18 cellular contexts compared by ENCODE assay signal in genomic region chr6:30194797-30195690, GRCh38. TPM values are rescaled to one million over a fixed set of nuclear protein-coding genes. Genes with fewer than 3 reads are reported as not detected.
A peak's percentile ranks its signal among the peaks of the same experiment; 100 is the strongest.
DNase-seq lines count a peak whose midpoint lies in the region; ATAC-seq, FAIRE-seq and TF ChIP-seq lines count a peak whose summit lies in the region.
"Had no signal": no experiment of that assay in that cellular context is flagged by ENCODE, and none has a peak within 500 bp of the region (broad histone marks: within the 10 kb centered on the region; RNA-seq: fewer than 3 reads in every experiment).

No MANE protein-coding gene starts in this region.

- H3K4me1 ChIP-seq in CD4-positive, CD25-positive, alpha-beta regulatory T cell (ENCODE audit: control insufficient read depth, insufficient read depth, low read length, poor library complexity, severe bottlenecking), result no peaks in the 10 kb centered on the region
- no peaks in the 10 kb centered on the region for H3K4me1 ChIP-seq in GM12878 (ENCODE audit: control insufficient read depth, insufficient read depth, low read length)
- H3K4me1 ChIP-seq: prostate gland, transverse colon had no signal

- POLR2A ChIA-PET in GM12878 (lab: Charles Lee), result interaction anchor here (0.9 kb wide), 1 partner anchor 18 kb away, joined by 5 read pairs; the partner anchor contains the start of gene TRIM26

- peaks cover 9% of the 10 kb centered on the region; the same call in 1 of the 2 replicates for H4K20me1 ChIP-seq in GM12878 (ENCODE audit: control insufficient read depth, insufficient read depth)

- no peak overlapping the region for H3K27ac ChIP-seq in CD4-positive, CD25-positive, alpha-beta regulatory T cell (ENCODE audit: insufficient read depth, low read length, poor library complexity, severe bottlenecking)
- no peak overlapping the region for H3K27ac ChIP-seq in GM12878 (ENCODE audit: control insufficient read depth, insufficient read depth)
- H3K27ac ChIP-seq: prostate gland, transverse colon had no signal

- RAD21 ChIA-PET in GM12878 (lab: Charles Lee; ENCODE audit: unreplicated experiment), result no interaction called here

- TF ChIP-seq EP300 in GM12878 (IDR thresholded peaks at IDR 0.05; ENCODE audit: borderline replicate concordance in 1 of 2, control insufficient read depth in 1 of 2, low read depth in 2 of 2, low read length in 2 of 2), result no peak

- SMC1A ChIA-PET in GM12878 (lab: Charles Lee; ENCODE audit: uncharacterized antibody, unreplicated experiment), result no interaction called here

- ATAC-seq in CD4-positive, CD25-positive, alpha-beta regulatory T cell (ENCODE audit: low read depth in 2 of 2), result no peak
- ATAC-seq in GM12878 (no peak; the same call in 1 of the 3 replicates), HG03457 (IDR thresholded peaks at IDR 0.05; ENCODE audit: unreplicated experiment) (no peak), GM19035 (IDR thresholded peaks at IDR 0.05; ENCODE audit: unreplicated experiment) (no peak)
- ATAC-seq: left colon; stimulated activated memory B cell treated with anti-CD40 and anti-IgM and Interleukin-4, amounts not matched to agents 10 μg/mL and 1 μg/mL and 100 μg/mL, for 72 hours had no signal

- in situ Hi-C loops in GM12878 (cut with MboI), result no loop called here

- peak overlapping the region in 2 of 3 donors; percentile 36 to 56 for H3K27ac Mint-ChIP-seq in CD4-positive, CD25-positive, alpha-beta regulatory T cell

- TF ChIP-seq CTCF in GM12878 (IDR thresholded peaks at IDR 0.05 in 2 of 3, conservative IDR thresholded peaks at IDR 0.05 in 1 of 3; ENCODE audit: control insufficient read depth in 2 of 3, extremely low read depth in 1 of 3, insufficient read depth in 1 of 3, low read depth in 3 of 3, low read length in 3 of 3), result no peak

- no peak overlapping the region for H3K4me3 ChIP-seq in CD4-positive, CD25-positive, alpha-beta regulatory T cell (ENCODE audit: low read depth, low read length)
- H3K4me3 ChIP-seq in GM12878, result no peak overlapping the region
- H3K4me3 ChIP-seq: prostate gland, transverse colon had no signal

- no peak for TF ChIP-seq RAD21 in GM12878 (IDR thresholded peaks at IDR 0.05; ENCODE audit: insufficient read depth, low read depth, low read length)

- H3K4me3 Mint-ChIP-seq in CD4-positive, CD25-positive, alpha-beta regulatory T cell, result no peak overlapping the region
- H3K4me3 Mint-ChIP-seq: stimulated activated memory B cell treated with anti-CD40 and anti-IgM and Interleukin-4, amounts not matched to agents 10 μg/mL and 1 μg/mL and 100 μg/mL, for 72 hours had no signal

- H2AFZ ChIP-seq in GM12878 (ENCODE audit: control insufficient read depth, low read depth, low read length), result no peak overlapping the region

- intact Hi-C loops in GM12878 (cut with micrococcal nuclease; ENCODE audit: unreplicated experiment), result no loop called here

- no peaks in the 10 kb centered on the region for H3K9me3 Mint-ChIP-seq in CD4-positive, CD25-positive, alpha-beta regulatory T cell
- H3K9me3 Mint-ChIP-seq: stimulated activated memory B cell treated with anti-CD40 and anti-IgM and Interleukin-4, amounts not matched to agents 10 μg/mL and 1 μg/mL and 100 μg/mL, for 72 hours had no signal

- TF ChIP-seq POLR2A in GM12878 (IDR thresholded peaks at IDR 0.05; ENCODE audit: low read depth, low read length), result no peak

- peaks cover 48% of the 10 kb centered on the region for H3K36me3 Mint-ChIP-seq in CD4-positive, CD25-positive, alpha-beta regulatory T cell

- no peaks in the 10 kb centered on the region for H3K9me3 ChIP-seq in CD4-positive, CD25-positive, alpha-beta regulatory T cell (ENCODE audit: control insufficient read depth in 2 of 2, low read length in 2 of 2)
- no peaks in the 10 kb centered on the region for H3K9me3 ChIP-seq in GM12878 (replicated peaks; ENCODE audit: control insufficient read depth, insufficient read depth, low read length)
- H3K9me3 ChIP-seq: prostate gland, transverse colon had no signal

- no peaks in the 10 kb centered on the region for H3K27me3 ChIP-seq in CD4-positive, CD25-positive, alpha-beta regulatory T cell (ENCODE audit: control insufficient read depth, insufficient read depth, low read length)
- no peaks in the 10 kb centered on the region for H3K27me3 ChIP-seq in GM12878 (replicated peaks in 1 of 2; ENCODE audit: control insufficient read depth in 2 of 2, insufficient read depth in 2 of 2, low read length in 1 of 2)
- H3K27me3 ChIP-seq: transverse colon had no signal

- peaks cover 0 to 15% (median 3%) of the 10 kb centered on the region in 4 donors for H3K4me1 Mint-ChIP-seq in CD4-positive, CD25-positive, alpha-beta regulatory T cell

- no peak overlapping the region for H3K4me2 ChIP-seq in GM12878 (ENCODE audit: control insufficient read depth, insufficient read depth)

- no peak overlapping the region for H3K9ac ChIP-seq in GM12878 (ENCODE audit: control insufficient read depth, insufficient read depth, low read length)

- no TSS peak for BruUV-seq in GM12878 (replicated peaks; lab: Mats Ljungman, UMichigan)

- H3K79me2 ChIP-seq in GM12878 (ENCODE audit: control insufficient read depth, insufficient read depth, low read length), result peaks cover under 1% of the 10 kb centered on the region

- peaks cover 90% of the 10 kb centered on the region for H3K36me3 ChIP-seq in CD4-positive, CD25-positive, alpha-beta regulatory T cell (ENCODE audit: control insufficient read depth, insufficient read depth, low read length)
- H3K36me3 ChIP-seq in GM12878 (ENCODE audit: control insufficient read depth in 2 of 2, insufficient read depth in 2 of 2, low read length in 1 of 2), result peaks cover 35 to 47% of the 10 kb centered on the region in 2 experiments

- H3K27me3 Mint-ChIP-seq in CD4-positive, CD25-positive, alpha-beta regulatory T cell, result no peaks in the 10 kb centered on the region
- H3K27me3 Mint-ChIP-seq: stimulated activated memory B cell treated with anti-CD40 and anti-IgM and Interleukin-4, amounts not matched to agents 10 μg/mL and 1 μg/mL and 100 μg/mL, for 72 hours had no signal

- no peak for DNase-seq in CD4-positive, CD25-positive, alpha-beta regulatory T cell
- DNase-seq in EL (peak; percentile 63), GM12878 (ENCODE audit: low read depth, low spot score) (no peak), myocyte (ENCODE audit: low read depth) (peak; percentile 59), SHP77 treated with DMSO at 0.1 percent for 48 hours (lab: John Stamatoyannopoulos, UW) (no peak)
- DNase-seq: activated naive CD4-positive, alpha-beta T cell treated with anti-CD3 and anti-CD28 coated beads, Interleukin-2, amount 50 U/mL, for 16 hours; C1 segment of cervical spinal cord; KBM-7; left colon; NCI-H2107; NCI-H748 treated with DMSO at 0.1 percent for 48 hours; RPMI8226; transverse colon had no signal

- FAIRE-seq in GM12878 (lab: Jason Lieb, UNC), result no peak

- CTCF ChIA-PET in GM12878 (lab: Yijun Ruan, JAX), result interaction anchor here (1.2 kb wide), 1 partner anchor 71 kb away, joined by 4 read pairs; no protein-coding TSS in a partner anchor

- WGBS in GM12878 (ENCODE audit: insufficient coverage, insufficient replicate concordance, low lambda C conversion rate, missing lambda C conversion rate), result 97% methylated on average over 8 of the region's 8 CpGs

RNA-seq across cellular contexts. Expression of gene TRIM26, which starts 18.2 kb away (rescaled TPM):
- total RNA-seq in CD4-positive, CD25-positive, alpha-beta regulatory T cell, result 75.1 TPM
- polyA plus RNA-seq in CD4-positive, CD25-positive, alpha-beta regulatory T cell, result 10 to 100 TPM; 43.3 to 55.1 (median 49.7) TPM
- total RNA-seq in GM12878 (2013; cell fraction: nucleolus; rRNA removed), result 43.0 and 46.6 TPM in 2 replicates
- total RNA-seq in GM12878 (2014; rRNA removed) (62.4 and 73.5 TPM in 2 replicates), GM12878 (2014; rRNA removed; fragmentation: Illumina TruSeq; extraction: Trizol) (39.2 and 43.9 TPM in 2 replicates), GM12878 (2021) (76.4 and 79.6 TPM in 2 replicates), myocyte (13.7 and 22.4 TPM in 2 replicates)
- polyA plus RNA-seq in GM12878 (2011; ENCODE audit: low read depth), result 39.1 TPM
- polyA plus RNA-seq in GM12878 (2011; rRNA removed) (35.6 and 57.3 TPM in 2 replicates), GM12878 (2014; fragmentation: Illumina TruSeq; extraction: Trizol) (57.6 and 72.4 TPM in 2 replicates), GM12878 (2014; fragmentation: Nextera tagmentation; extraction: Ambion mirVana) (10 to 100 TPM; 13.1 to 18.2 TPM), GM12878 (2014; rRNA removed) (56.5 and 67.5 TPM in 2 replicates), GM12878 (2016; fragmentation: Nextera tagmentation; extraction: Ambion mirVana) (10 to 100 TPM; 69.9 to 75.3 TPM)
- 58.1 and 59.0 TPM in 2 replicates for polyA plus RNA-seq in GM12878 (2011; cell fraction: cytosol; rRNA removed)
- polyA plus RNA-seq in GM12878 (2011; cell fraction: nucleus; rRNA removed), result 62.3 and 84.6 TPM in 2 replicates
- 35.8 and 51.5 TPM in 2 replicates for polyA plus RNA-seq in GM12878 (2012)
- 45.0 and 62.8 TPM in 2 replicates for polyA minus RNA-seq in GM12878 (2011; rRNA and poly(A)+ RNA removed)
- 17.9 and 27.3 TPM in 2 replicates for polyA minus RNA-seq in GM12878 (2011; cell fraction: cytosol; rRNA and poly(A)+ RNA removed)
- 15.7 and 26.6 TPM in 2 replicates for polyA minus RNA-seq in GM12878 (2011; cell fraction: nucleus; rRNA and poly(A)+ RNA removed)
- 26.9 TPM for polyA plus RNA-seq in myocyte (2012)

RNA-seq across cellular contexts. Expression of gene TRIM15, which starts 31.7 kb away (rescaled TPM):
- not detected for total RNA-seq in CD4-positive, CD25-positive, alpha-beta regulatory T cell
- not detected for polyA plus RNA-seq in CD4-positive, CD25-positive, alpha-beta regulatory T cell
- not detected in 2 replicates for total RNA-seq in GM12878 (2013; cell fraction: nucleolus; rRNA removed)
- not detected in 2 replicates for total RNA-seq in GM12878 (2014; rRNA removed)
- total RNA-seq in GM12878 (2014; rRNA removed; fragmentation: Illumina TruSeq; extraction: Trizol), result not detected in 2 replicates
- total RNA-seq in GM12878 (2021), result 0.08 TPM in 1 of 2 replicates, not detected in the other
- not detected for polyA plus RNA-seq in GM12878 (2011; ENCODE audit: low read depth)
- polyA plus RNA-seq in GM12878 (2011; rRNA removed), result 0.29 TPM in 1 of 2 replicates, not detected in the other
- 0.05 and 0.07 TPM in 2 replicates for polyA plus RNA-seq in GM12878 (2011; cell fraction: cytosol; rRNA removed)
- polyA plus RNA-seq in GM12878 (2011; cell fraction: nucleus; rRNA removed), result 0.26 and 0.51 TPM in 2 replicates
- polyA plus RNA-seq in GM12878 (2012), result not detected in 2 replicates
- polyA plus RNA-seq in GM12878 (2014; fragmentation: Illumina TruSeq; extraction: Trizol), result not detected in 2 replicates
- not detected for polyA plus RNA-seq in GM12878 (2014; fragmentation: Nextera tagmentation; extraction: Ambion mirVana)
- not detected in 2 replicates for polyA plus RNA-seq in GM12878 (2014; rRNA removed)
- not detected for polyA plus RNA-seq in GM12878 (2016; fragmentation: Nextera tagmentation; extraction: Ambion mirVana)
- polyA minus RNA-seq in GM12878 (2011; rRNA and poly(A)+ RNA removed), result 0.21 TPM in 1 of 2 replicates, not detected in the other
- polyA minus RNA-seq in GM12878 (2011; cell fraction: cytosol; rRNA and poly(A)+ RNA removed), result not detected in 2 replicates
- 0.19 TPM in 1 of 2 replicates, not detected in the other for polyA minus RNA-seq in GM12878 (2011; cell fraction: nucleus; rRNA and poly(A)+ RNA removed)
- not detected in 2 replicates for total RNA-seq in myocyte
- not detected for polyA plus RNA-seq in myocyte (2012)
- total RNA-seq: prostate gland had no signal

RNA-seq across cellular contexts. Expression of gene TRIM10, which starts 34.0 kb away (rescaled TPM):
- total RNA-seq in CD4-positive, CD25-positive, alpha-beta regulatory T cell, result not detected
- polyA plus RNA-seq in CD4-positive, CD25-positive, alpha-beta regulatory T cell, result not detected
- total RNA-seq in GM12878 (2013; cell fraction: nucleolus; rRNA removed), result not detected in 2 replicates
- total RNA-seq in GM12878 (2014; rRNA removed) (not detected in 2 replicates), GM12878 (2014; rRNA removed; fragmentation: Illumina TruSeq; extraction: Trizol) (not detected in 2 replicates), GM12878 (2021) (not detected in 2 replicates), myocyte (not detected in 2 replicates)
- not detected for polyA plus RNA-seq in GM12878 (2011; ENCODE audit: low read depth)
- polyA plus RNA-seq in GM12878 (2011; rRNA removed) (0.01 and 0.04 TPM in 2 replicates), GM12878 (2014; fragmentation: Illumina TruSeq; extraction: Trizol) (not detected in 2 replicates), GM12878 (2014; fragmentation: Nextera tagmentation; extraction: Ambion mirVana) (not detected), GM12878 (2014; rRNA removed) (not detected in 2 replicates), GM12878 (2016; fragmentation: Nextera tagmentation; extraction: Ambion mirVana) (not detected)
- polyA plus RNA-seq in GM12878 (2011; cell fraction: cytosol; rRNA removed), result not detected in 2 replicates
- polyA plus RNA-seq in GM12878 (2011; cell fraction: nucleus; rRNA removed), result 0.03 and 0.04 TPM in 2 replicates
- not detected in 2 replicates for polyA plus RNA-seq in GM12878 (2012)
- not detected in 2 replicates for polyA minus RNA-seq in GM12878 (2011; rRNA and poly(A)+ RNA removed)
- not detected in 2 replicates for polyA minus RNA-seq in GM12878 (2011; cell fraction: cytosol; rRNA and poly(A)+ RNA removed)
- not detected in 2 replicates for polyA minus RNA-seq in GM12878 (2011; cell fraction: nucleus; rRNA and poly(A)+ RNA removed)
- not detected for polyA plus RNA-seq in myocyte (2012)
- total RNA-seq: prostate gland had no signal

RNA-seq across cellular contexts. Expression of gene TRIM40, which starts 59.1 kb away (rescaled TPM):
- total RNA-seq in CD4-positive, CD25-positive, alpha-beta regulatory T cell, result 0.39 TPM
- polyA plus RNA-seq in CD4-positive, CD25-positive, alpha-beta regulatory T cell, result not detected
- not detected in 2 replicates for total RNA-seq in GM12878 (2013; cell fraction: nucleolus; rRNA removed)
- total RNA-seq in GM12878 (2014; rRNA removed) (0.05 TPM in 1 of 2 replicates, not detected in the other), GM12878 (2014; rRNA removed; fragmentation: Illumina TruSeq; extraction: Trizol) (not detected in 2 replicates), GM12878 (2021) (not detected in 2 replicates), myocyte (not detected in 2 replicates)
- polyA plus RNA-seq in GM12878 (2011; ENCODE audit: low read depth), result not detected
- polyA plus RNA-seq in GM12878 (2011; rRNA removed) (not detected in 2 replicates), GM12878 (2014; fragmentation: Illumina TruSeq; extraction: Trizol) (not detected in 2 replicates), GM12878 (2014; fragmentation: Nextera tagmentation; extraction: Ambion mirVana) (not detected), GM12878 (2014; rRNA removed) (not detected in 2 replicates), GM12878 (2016; fragmentation: Nextera tagmentation; extraction: Ambion mirVana) (not detected)
- polyA plus RNA-seq in GM12878 (2011; cell fraction: cytosol; rRNA removed), result not detected in 2 replicates
- polyA plus RNA-seq in GM12878 (2011; cell fraction: nucleus; rRNA removed), result not detected in 2 replicates
- polyA plus RNA-seq in GM12878 (2012), result not detected in 2 replicates
- polyA minus RNA-seq in GM12878 (2011; rRNA and poly(A)+ RNA removed), result not detected in 2 replicates
- polyA minus RNA-seq in GM12878 (2011; cell fraction: cytosol; rRNA and poly(A)+ RNA removed), result not detected in 2 replicates
- not detected in 2 replicates for polyA minus RNA-seq in GM12878 (2011; cell fraction: nucleus; rRNA and poly(A)+ RNA removed)
- not detected for polyA plus RNA-seq in myocyte (2012)
- total RNA-seq: prostate gland; T-helper 1 cell treated with Interleukin-12 subunit alpha and Interleukin-12 subunit beta and Interleukin-4 antibody, amounts not matched to agents 30 ng/mL and 1 ng/mL, for 36 hours had no signal

Comparison
In these comparisons a context has a peak if more than half of its experiments do, and no peak if none do; other contexts are left out.
1. DNase-seq: peak in EL (single experiment) and myocyte (single experiment); none in CD4-positive, CD25-positive, alpha-beta regulatory T cell (0 of 3), GM12878 (single experiment) and SHP77 treated with DMSO at 0.1 percent for 48 hours (single experiment).